ENCODE assay signal across 23 cellular contexts in genomic region chr15:42820811-42821210, GRCh38.
"Had no signal": no experiment of that assay in that cellular context is flagged by ENCODE, and none has a peak within 500 bp of the region (broad histone marks: within the 10 kb centered on the region; RNA-seq: fewer than 3 reads in every experiment).

No MANE protein-coding gene starts in this region.

- DNase-seq: activated CD4-positive, alpha-beta T cell treated with anti-CD3 and anti-CD28 coated beads for 4 hours; activated CD4-positive, alpha-beta T cell treated with anti-CD3 and anti-CD28 coated beads, Interleukin-2, amount 50 U/mL, for 4 hours; activated naive CD4-positive, alpha-beta T cell; activated naive CD8-positive, alpha-beta T cell treated with anti-CD3 and anti-CD28 coated beads for 36 hours; activated T-cell treated with anti-CD3 and anti-CD28 coated beads for 4 hours; activated T-cell treated with anti-CD3 and anti-CD28 coated beads, Interleukin-2, amount 50 U/mL, for 72 hours; adrenal gland; aorta; body of pancreas; colonic mucosa; effector CD8-positive, alpha-beta T cell; left lung; lower lobe of right lung; mesendoderm; posterior cingulate gyrus; right cardiac atrium; spleen; stimulated activated naive CD4-positive, alpha-beta T cell treated with Interleukin-2 at 50 U/mL for 16 hours; T1000; testis; transverse colon had no signal

- ATAC-seq: activated T-cell treated with anti-CD3 and anti-CD28 coated beads, Interleukin-2, amount 50 U/mL, for 72 hours; body of pancreas; left lung; lower lobe of right lung; natural killer cell treated with Interleukin-12 subunit alpha and Interleukin-12 subunit beta and Interleukin-15 and Interleukin-18, amount 100 ng/mL, for 72 hours; right cardiac atrium had no signal

- H3K9me3 ChIP-seq: adrenal gland, body of pancreas, colonic mucosa, left lung, lower lobe of right lung, testis, transverse colon had no signal

- H3K27ac ChIP-seq: adrenal gland, body of pancreas, colonic mucosa, left lung, lower lobe of right lung, spleen, testis, transverse colon, VCaP had no signal

- H3K27me3 ChIP-seq: adrenal gland, body of pancreas, colonic mucosa, left lung, spleen, testis, transverse colon had no signal

- H3K4me3 ChIP-seq: adrenal gland, body of pancreas, colonic mucosa, left lung, lower lobe of right lung, spleen, testis, transverse colon had no signal

- H3K36me3 ChIP-seq: adrenal gland, colonic mucosa, transverse colon had no signal

- H3K4me1 ChIP-seq: adrenal gland, body of pancreas, colonic mucosa, left lung, lower lobe of right lung, spleen, testis had no signal
